In genomic region chr1:29931477-29932175, GRCh38 we compare ENCODE assay signal across 13 cellular contexts.
"Had no signal": no experiment of that assay in that cellular context is flagged by ENCODE, and none has a peak within 500 bp of the region (broad histone marks: within the 10 kb centered on the region; RNA-seq: fewer than 3 reads in every experiment).

No MANE protein-coding gene starts in this region.

- H3K27ac Mint-ChIP-seq: activated CD8-positive, alpha-beta memory T cell treated with anti-CD3 and anti-CD28 coated beads, Interleukin-2, amount 10 ng/mL, durations not matched to agents 7 days and 5 days; activated naive CD4-positive, alpha-beta T cell treated with anti-CD3 and anti-CD28 coated beads, Interleukin-2, amount 10 ng/mL, durations not matched to agents 7 days and 5 days; activated T-helper 2 cell treated with anti-CD3 and anti-CD28 coated beads, Interferon-gamma antibody, Interleukin-2, Interleukin-4, amounts not matched to agents 10 μg/mL and 5 μg/mL and 100 μg/mL, durations not matched to agents 14 hours and 24 hours and 36 hours; stimulated activated naive B cell treated with anti-CD40 and anti-IgM and Interleukin-4, amounts not matched to agents 10 μg/mL and 1 μg/mL and 100 μg/mL, for 72 hours had no signal

- H3K36me3 Mint-ChIP-seq: activated CD8-positive, alpha-beta memory T cell treated with anti-CD3 and anti-CD28 coated beads, Interleukin-2, amount 10 ng/mL, durations not matched to agents 7 days and 5 days; activated naive CD4-positive, alpha-beta T cell treated with anti-CD3 and anti-CD28 coated beads, Interleukin-2, amount 10 ng/mL, durations not matched to agents 7 days and 5 days; stimulated activated naive B cell treated with anti-CD40 and anti-IgM and Interleukin-4, amounts not matched to agents 10 μg/mL and 1 μg/mL and 100 μg/mL, for 72 hours had no signal

- H3K9me3 Mint-ChIP-seq: activated naive CD4-positive, alpha-beta T cell treated with anti-CD3 and anti-CD28 coated beads, Interleukin-2, amount 10 ng/mL, durations not matched to agents 7 days and 5 days; activated T-helper 2 cell treated with anti-CD3 and anti-CD28 coated beads, Interferon-gamma antibody, Interleukin-2, Interleukin-4, amounts not matched to agents 10 μg/mL and 5 μg/mL and 100 μg/mL, durations not matched to agents 14 hours and 24 hours and 36 hours; neural crest cell; stimulated activated naive B cell treated with anti-CD40 and anti-IgM and Interleukin-4, amounts not matched to agents 10 μg/mL and 1 μg/mL and 100 μg/mL, for 72 hours had no signal

- H3K4me3 Mint-ChIP-seq: activated CD8-positive, alpha-beta memory T cell treated with anti-CD3 and anti-CD28 coated beads, Interleukin-2, amount 10 ng/mL, durations not matched to agents 7 days and 5 days; activated naive CD4-positive, alpha-beta T cell treated with anti-CD3 and anti-CD28 coated beads, Interleukin-2, amount 10 ng/mL, durations not matched to agents 7 days and 5 days; neural crest cell; stimulated activated naive B cell treated with anti-CD40 and anti-IgM and Interleukin-4, amounts not matched to agents 10 μg/mL and 1 μg/mL and 100 μg/mL, for 72 hours had no signal

- DNase-seq: activated CD4-positive, alpha-beta T cell treated with anti-CD3 and anti-CD28 coated beads, Interleukin-2, amount 50 U/mL, for 4 hours; activated CD4-positive, CD25-positive, alpha-beta regulatory T cell treated with anti-CD3 and anti-CD28 coated beads, Interleukin-2, amount 50 U/mL, for 72 hours; activated CD8-positive, alpha-beta memory T cell treated with anti-CD3 and anti-CD28 coated beads, Interleukin-2, amount 10 ng/mL, durations not matched to agents 7 days and 5 days; activated naive CD4-positive, alpha-beta T cell treated with anti-CD3 and anti-CD28 coated beads, Interleukin-2, amount 10 ng/mL, durations not matched to agents 7 days and 5 days; activated T-cell treated with anti-CD3 and anti-CD28 coated beads, Interleukin-2, amount 50 U/mL, for 1 hour; heart right ventricle; midbrain; pancreas; stimulated activated naive B cell treated with anti-CD40 and anti-IgM and Interleukin-4, amounts not matched to agents 10 μg/mL and 1 μg/mL and 100 μg/mL, for 72 hours; tibial artery; uterus had no signal

- H3K4me1 Mint-ChIP-seq: activated CD8-positive, alpha-beta memory T cell treated with anti-CD3 and anti-CD28 coated beads, Interleukin-2, amount 10 ng/mL, durations not matched to agents 7 days and 5 days; activated naive CD4-positive, alpha-beta T cell treated with anti-CD3 and anti-CD28 coated beads, Interleukin-2, amount 10 ng/mL, durations not matched to agents 7 days and 5 days; stimulated activated naive B cell treated with anti-CD40 and anti-IgM and Interleukin-4, amounts not matched to agents 10 μg/mL and 1 μg/mL and 100 μg/mL, for 72 hours had no signal

- H3K27me3 Mint-ChIP-seq: activated CD8-positive, alpha-beta memory T cell treated with anti-CD3 and anti-CD28 coated beads, Interleukin-2, amount 10 ng/mL, durations not matched to agents 7 days and 5 days had no signal

- ATAC-seq: activated CD8-positive, alpha-beta memory T cell treated with anti-CD3 and anti-CD28 coated beads, Interleukin-2, amount 10 ng/mL, durations not matched to agents 7 days and 5 days; heart right ventricle; pancreas; stimulated activated naive B cell treated with anti-CD40 and anti-IgM and Interleukin-4, amounts not matched to agents 10 μg/mL and 1 μg/mL and 100 μg/mL, for 72 hours had no signal
